1 cellular context compared by ENCODE assay signal in genomic region chr11:83007909-83008580, GRCh38.
TF ChIP-seq lines count a peak whose summit lies in the region.

No MANE protein-coding gene starts in this region.

TF ChIP-seq in K562, 482 proteins besides CTCF, POLR2A, EP300 and RAD21 (continued from another document and continues in another):
- TF ChIP-seq ZNF280A (IDR thresholded peaks at IDR 0.05; ENCODE audit: low read depth, partially characterized antibody) (no peak), MAFG (tag; conservative IDR thresholded peaks at IDR 0.05) (no peak), MTF1 (CRISPR knock-in tag; IDR thresholded peaks at IDR 0.05; ENCODE audit: borderline replicate concordance) (no peak), MEIS2 (IDR thresholded peaks at IDR 0.05; ENCODE audit: partially characterized antibody) (no peak), CREBBP (IDR thresholded peaks at IDR 0.05; ENCODE audit: low read depth, low read length) (no peak), NFXL1 (CRISPR knock-in tag; IDR thresholded peaks at IDR 0.05) (no peak), RHOXF2B (CRISPR knock-in tag; conservative IDR thresholded peaks at IDR 0.05) (0 out of 2 replicates have a peak, but pooled peaks have one; percentile 42), DMBX1 (CRISPR knock-in tag; IDR thresholded peaks at IDR 0.05; ENCODE audit: borderline replicate concordance) (0 out of 2 replicates have a peak, but pooled peaks have one; percentile 56), SMAD2 (IDR thresholded peaks at IDR 0.05; ENCODE audit: low read depth, low read length) (no peak), ZNF830 (CRISPR knock-in tag; IDR thresholded peaks at IDR 0.05) (no peak), MYC (IDR thresholded peaks at IDR 0.05; ENCODE audit: low read depth, low read length) (peak; percentile 75), MYC (CRISPR knock-in tag; IDR thresholded peaks at IDR 0.05; ENCODE audit: borderline replicate concordance, low read depth) (no peak), PBX2 (CRISPR knock-in tag; IDR thresholded peaks at IDR 0.05; ENCODE audit: low read depth) (no peak), PBX2 (tag; conservative IDR thresholded peaks at IDR 0.05; ENCODE audit: low read depth) (no peak), RFX7 (CRISPR knock-in tag; IDR thresholded peaks at IDR 0.05) (no peak), RBM34 (IDR thresholded peaks at IDR 0.05; ENCODE audit: borderline replicate concordance, insufficient read depth, low read length) (no peak), RFX5 (IDR thresholded peaks at IDR 0.05; ENCODE audit: low read depth, low read length) (no peak), ZNF589 (CRISPR knock-in tag; IDR thresholded peaks at IDR 0.05; ENCODE audit: low read depth) (no peak), AFF4 (CRISPR knock-in tag; IDR thresholded peaks at IDR 0.05) (no peak), MTA3 (IDR thresholded peaks at IDR 0.05; ENCODE audit: borderline replicate concordance) (peak; percentile 40; the same call in 1 of the 2 replicates), ASH1L (IDR thresholded peaks at IDR 0.05; ENCODE audit: borderline replicate concordance, low read depth, partially characterized antibody) (no peak), CC2D1A (IDR thresholded peaks at IDR 0.05) (peak; percentile 77; the same call in 1 of the 2 replicates), ZNF280B (CRISPR knock-in tag; IDR thresholded peaks at IDR 0.05) (no peak), HES1 (IDR thresholded peaks at IDR 0.05; ENCODE audit: low read depth) (peak; percentile 54; the same call in 1 of the 2 replicates), JUND (IDR thresholded peaks at IDR 0.05; ENCODE audit: borderline replicate concordance, low read depth, low read length) (peak; percentile 72), JUND (tag; IDR thresholded peaks at IDR 0.05; ENCODE audit: borderline replicate concordance, low read depth, low read length) (peak; percentile 75; the same call in 2 of the 3 replicates), SIN3B (IDR thresholded peaks at IDR 0.05; ENCODE audit: low read depth) (no peak), ZNF445 (CRISPR knock-in tag; IDR thresholded peaks at IDR 0.05; ENCODE audit: low read depth) (no peak), XRCC4 (IDR thresholded peaks at IDR 0.05; ENCODE audit: extremely low read depth, insufficient read depth, insufficient read length) (no peak), KLF16 (IDR thresholded peaks at IDR 0.05) (peak; percentile 82), GATAD2A (IDR thresholded peaks at IDR 0.05) (0 out of 2 replicates have a peak, but pooled peaks have one; percentile 81), FOXP4 (CRISPR knock-in tag; IDR thresholded peaks at IDR 0.05; ENCODE audit: borderline replicate concordance) (no peak), SMAD3 (CRISPR knock-in tag; conservative IDR thresholded peaks at IDR 0.05) (no peak), CBFB (CRISPR knock-in tag; IDR thresholded peaks at IDR 0.05) (no peak), GTF2F1 (IDR thresholded peaks at IDR 0.05; ENCODE audit: low read depth, low read length) (no peak), ZNF77 (CRISPR knock-in tag; IDR thresholded peaks at IDR 0.05) (no peak), DLX4 (CRISPR knock-in tag; IDR thresholded peaks at IDR 0.05) (no peak), PHF21A (IDR thresholded peaks at IDR 0.05; ENCODE audit: borderline replicate concordance, low read depth) (peak; percentile 85; the same call in 1 of the 2 replicates), RBM25 (IDR thresholded peaks at IDR 0.05; ENCODE audit: low read depth, low read length, severe bottlenecking) (peak; percentile 29), NONO (IDR thresholded peaks at IDR 0.05; ENCODE audit: low read depth in 2 of 2, low read length in 1 of 2) (peak in 1 of 2 experiments; percentile 32; a peak in 1 of 4 replicates), NFRKB (IDR thresholded peaks at IDR 0.05; ENCODE audit: low read depth) (no peak), ETV6 (IDR thresholded peaks at IDR 0.05; ENCODE audit: borderline replicate concordance in 1 of 2, low read depth in 2 of 2, low read length in 1 of 2) (no peak), ETV6 (CRISPR knock-in tag; IDR thresholded peaks at IDR 0.05; ENCODE audit: borderline replicate concordance) (no peak), MXI1 (IDR thresholded peaks at IDR 0.05; ENCODE audit: low read depth, low read length) (no peak), ZNF277 (CRISPR knock-in tag; IDR thresholded peaks at IDR 0.05; ENCODE audit: borderline replicate concordance) (no peak), RBM22 (IDR thresholded peaks at IDR 0.05; ENCODE audit: low read depth, low read length, poor library complexity, severe bottlenecking) (no peak), MLX (CRISPR knock-in tag; conservative IDR thresholded peaks at IDR 0.05) (no peak), FOSL1 (tag; conservative IDR thresholded peaks at IDR 0.05) (peak; percentile 31; the same call in 1 of the 2 replicates), CREM (IDR thresholded peaks at IDR 0.05; ENCODE audit: low read depth) (peak; percentile 57), NFIC (IDR thresholded peaks at IDR 0.05) (peak; percentile 80), CCNT2 (IDR thresholded peaks at IDR 0.05; ENCODE audit: borderline replicate concordance, extremely low read depth, insufficient read length, low read depth, low read length) (peak; percentile 53), ZNF324 (CRISPR knock-in tag; IDR thresholded peaks at IDR 0.05) (no peak), ZNF785 (CRISPR knock-in tag; IDR thresholded peaks at IDR 0.05) (no peak), ZNF175 (CRISPR knock-in tag; IDR thresholded peaks at IDR 0.05; ENCODE audit: low read depth) (no peak), TBL1XR1 (IDR thresholded peaks at IDR 0.05; ENCODE audit: low read length in 2 of 2) (peak; percentile 31 to 83; a peak in 3 of 4 replicates), MEF2A (IDR thresholded peaks at IDR 0.05; ENCODE audit: control insufficient read depth, low read depth, low read length) (no peak), GTF2A2 (tag; IDR thresholded peaks at IDR 0.05) (no peak), CBX1 (IDR thresholded peaks at IDR 0.05; ENCODE audit: low read depth) (no peak), MXD1 (CRISPR knock-in tag; IDR thresholded peaks at IDR 0.05; ENCODE audit: borderline replicate concordance, poor library complexity, severe bottlenecking) (no peak)
